In genomic region chr2:239602290-239603282, GRCh38 we compare ENCODE assay signal across 11 cellular contexts.
DNase-seq lines count a peak whose midpoint lies in the region; TF ChIP-seq lines count a peak whose summit lies in the region.
"Had no signal": no experiment of that assay in that cellular context is flagged by ENCODE, and none has a peak within 500 bp of the region (broad histone marks: within the 10 kb centered on the region; RNA-seq: fewer than 3 reads in every experiment).

No MANE protein-coding gene starts in this region.

- peak overlapping the region; percentile 66 for H3K14ac ChIP-seq in neuronal stem cell (ENCODE audit: low read length)

- H2BK12ac ChIP-seq in neuronal stem cell (ENCODE audit: low read length), result peak overlapping the region; percentile 30

- peak overlapping the region; percentile 90 for H3K18ac ChIP-seq in neuronal stem cell (ENCODE audit: low read length)

- TF ChIP-seq CTCF in MM.1S (IDR thresholded peaks at IDR 0.05; ENCODE audit: low read length), result no peak
- no peak for TF ChIP-seq CTCF in glutamatergic neuron (IDR thresholded peaks at IDR 0.05; ENCODE audit: partially characterized antibody, unreplicated experiment)

- H3K79me2 ChIP-seq in MM.1S (ENCODE audit: low read length), result no peaks in the 10 kb centered on the region

- no peak overlapping the region for H4K91ac ChIP-seq in neuronal stem cell (ENCODE audit: low read depth, low read length, poor library complexity)

- DNase-seq in activated CD4-positive, CD25-positive, alpha-beta regulatory T cell treated with anti-CD3 and anti-CD28 coated beads, Interleukin-2, amount 50 U/mL, for 72 hours, result peak; percentile 25
- DNase-seq in activated CD4-positive, CD25-positive, alpha-beta regulatory T cell (lab: John Stamatoyannopoulos, UW), result no peak
- DNase-seq in MM.1S (no peak), neuronal stem cell (ENCODE audit: low spot score) (no peak), NCI-H69 (lab: John Stamatoyannopoulos, UW) (no peak), SKM-1 treated with dmso at 0.1 percent for 144 hours (lab: John Stamatoyannopoulos, UW; ENCODE audit: unreplicated experiment) (no peak), glutamatergic neuron (no peak)
- peak; percentile 32 for DNase-seq in central memory CD4-positive, alpha-beta T cell
- DNase-seq: DMS53, left lung had no signal

- no peak overlapping the region for H3K4me3 Mint-ChIP-seq in glutamatergic neuron (ENCODE audit: unreplicated experiment)

- peaks cover 16% of the 10 kb centered on the region for H3K4me1 ChIP-seq in MM.1S (ENCODE audit: low read length)
- peaks cover 0 to 20% of the 10 kb centered on the region in 2 donors for H3K4me1 ChIP-seq in neuronal stem cell (ENCODE audit: control insufficient read depth in 2 of 2, insufficient read depth in 1 of 2, low read depth in 1 of 2, low read length in 2 of 2)

- H3K4me3 ChIP-seq in MM.1S (ENCODE audit: low read length) (no peak overlapping the region), neuronal stem cell (ENCODE audit: low read length in 2 of 2) (no peak overlapping the region)
- H3K4me3 ChIP-seq: left lung had no signal

- WGBS in neuronal stem cell (ENCODE audit: extremely low coverage in 2 of 2, insufficient read length in 2 of 2, insufficient replicate concordance in 1 of 2), 2 donors, result no CpG with 5 or more reads among the region's 30 CpGs

- peak overlapping the region; percentile 4 for H3K23ac ChIP-seq in neuronal stem cell (ENCODE audit: low read depth, low read length, poor library complexity)

- H3K27ac Mint-ChIP-seq in glutamatergic neuron (ENCODE audit: unreplicated experiment), result no peak overlapping the region

- peak overlapping the region; percentile 1 for H4K8ac ChIP-seq in neuronal stem cell (ENCODE audit: low read depth, low read length)

- H3K36me3 Mint-ChIP-seq in glutamatergic neuron (ENCODE audit: unreplicated experiment), result no peaks in the 10 kb centered on the region

- no peaks in the 10 kb centered on the region for H3K27me3 Mint-ChIP-seq in glutamatergic neuron (ENCODE audit: unreplicated experiment)

- H2BK5ac ChIP-seq in neuronal stem cell (ENCODE audit: low read length), result no peak overlapping the region

- peak overlapping the region; percentile 71; the same call in 1 of the 2 replicates for H3K27ac ChIP-seq in MM.1S (ENCODE audit: low read length)
- no peak overlapping the region for H3K27ac ChIP-seq in neuronal stem cell (replicated peaks; ENCODE audit: low read length)
- H3K27ac ChIP-seq: left lung, neutrophil had no signal

- H3K4ac ChIP-seq in neuronal stem cell (ENCODE audit: low read length), result peak overlapping the region; percentile 18

- peak overlapping the region; percentile 77 for H2BK15ac ChIP-seq in neuronal stem cell (ENCODE audit: low read length)

- H2AFZ ChIP-seq in MM.1S (ENCODE audit: low read length) (peak overlapping the region; percentile 61), neuronal stem cell (ENCODE audit: low read length) (no peak overlapping the region)

- H3K36me3 ChIP-seq in MM.1S (replicated peaks; ENCODE audit: insufficient read depth, low read length), result no peaks in the 10 kb centered on the region
- no peaks in the 10 kb centered on the region for H3K36me3 ChIP-seq in neuronal stem cell (replicated peaks in 1 of 2; ENCODE audit: control insufficient read depth in 2 of 2, insufficient read depth in 2 of 2, low read length in 2 of 2)
- H3K36me3 ChIP-seq: left lung, neutrophil had no signal

- H3K9me3 ChIP-seq in MM.1S (replicated peaks; ENCODE audit: insufficient read depth, low read length) (no peaks in the 10 kb centered on the region), neuronal stem cell (replicated peaks in 1 of 2; ENCODE audit: control insufficient read depth in 2 of 2, insufficient read depth in 1 of 2, low read depth in 1 of 2, low read length in 2 of 2) (peaks cover 0 to 7% of the 10 kb centered on the region in 2 donors)
- H3K9me3 ChIP-seq: left lung, neutrophil had no signal

- no peaks in the 10 kb centered on the region for H3K9me2 ChIP-seq in MM.1S (replicated peaks; ENCODE audit: insufficient read depth, low read length)

- peak overlapping the region; percentile 31; the same call in 1 of the 2 replicates for H3K9ac ChIP-seq in MM.1S (ENCODE audit: low read length)
- no peak overlapping the region for H3K9ac ChIP-seq in neuronal stem cell (ENCODE audit: low read depth, low read length, poor library complexity)

- H3K4me2 ChIP-seq in MM.1S (ENCODE audit: low read depth, low read length) (peak overlapping the region; percentile 44), neuronal stem cell (ENCODE audit: insufficient read depth, low read length, poor library complexity, severe bottlenecking) (no peak overlapping the region)

- H2AK5ac ChIP-seq in neuronal stem cell (ENCODE audit: low read depth, low read length), result peak overlapping the region; percentile 54

- H3F3A ChIP-seq in MM.1S (ENCODE audit: insufficient read depth, low read length), result no peaks in the 10 kb centered on the region

- H4K20me1 ChIP-seq in MM.1S (ENCODE audit: insufficient read depth, low read length), result no peaks in the 10 kb centered on the region

- H2BK120ac ChIP-seq in neuronal stem cell (ENCODE audit: low read depth, low read length), result no peak overlapping the region

- no peaks in the 10 kb centered on the region for H3K9me3 Mint-ChIP-seq in glutamatergic neuron (ENCODE audit: unreplicated experiment)

- H3K4me1 Mint-ChIP-seq in glutamatergic neuron (ENCODE audit: low read depth, unreplicated experiment), result no peaks in the 10 kb centered on the region

- no peaks in the 10 kb centered on the region for H3K79me1 ChIP-seq in neuronal stem cell (ENCODE audit: low read depth, low read length)

- no peaks in the 10 kb centered on the region for H3K27me3 ChIP-seq in MM.1S (replicated peaks; ENCODE audit: insufficient read depth, low read length)
- peaks cover 0 to 6% (median 0%) of the 10 kb centered on the region in 3 experiments for H3K27me3 ChIP-seq in neuronal stem cell (ENCODE audit: control insufficient read depth in 3 of 3, insufficient read depth in 3 of 3, low read depth in 1 of 3, low read length in 3 of 3)
- H3K27me3 ChIP-seq: left lung, neutrophil had no signal

Comparison
In these comparisons a context has a peak if more than half of its experiments do, and no peak if none do; other contexts are left out.
1. DNase-seq: peak in activated CD4-positive, CD25-positive, alpha-beta regulatory T cell treated with anti-CD3 and anti-CD28 coated beads, Interleukin-2, amount 50 U/mL, for 72 hours (single experiment) and central memory CD4-positive, alpha-beta T cell (single experiment); none in activated CD4-positive, CD25-positive, alpha-beta regulatory T cell (0 of 4), MM.1S (single experiment), neuronal stem cell (single experiment), NCI-H69 (single experiment), SKM-1 treated with dmso at 0.1 percent for 144 hours (single experiment) and glutamatergic neuron (single experiment).